1 cellular context compared by ENCODE assay signal in genomic region chr7:151028131-151028947, GRCh38.
TF ChIP-seq lines count a peak whose summit lies in the region.

Gene ABCB8, plus strand, starts transcription at chr7:151028450. Its CDS starts 66 bp downstream, at chr7:151028516.

TF ChIP-seq in K562, 482 proteins besides CTCF, POLR2A, EP300 and RAD21 (continued from another document and continues in another):
- TF ChIP-seq SRSF3 (IDR thresholded peaks at IDR 0.05; ENCODE audit: insufficient read depth, low read length) (no peak), GTF2A2 (tag; IDR thresholded peaks at IDR 0.05) (no peak), ZNF347 (CRISPR knock-in tag; IDR thresholded peaks at IDR 0.05; ENCODE audit: low read depth) (no peak), ZFP91 (CRISPR knock-in tag; IDR thresholded peaks at IDR 0.05) (peak; percentile 64; the same call in 1 of the 2 replicates), ZNF655 (CRISPR knock-in tag; IDR thresholded peaks at IDR 0.05) (no peak), TGIF2 (CRISPR knock-in tag; IDR thresholded peaks at IDR 0.05) (peak; percentile 98; the same call in 1 of the 2 replicates), CREB1 (IDR thresholded peaks at IDR 0.05) (peak; percentile 80), CREB1 (CRISPR knock-in tag; IDR thresholded peaks at IDR 0.05) (peak; percentile 88), ZEB2 (IDR thresholded peaks at IDR 0.05) (0 out of 2 replicates have a peak, but pooled peaks have one; percentile 11), SNAPC5 (CRISPR knock-in tag; IDR thresholded peaks at IDR 0.05) (no peak), U2AF2 (optimal IDR thresholded peaks at IDR 0.05; ENCODE audit: low read depth, low read length) (no peak), ZNF165 (CRISPR knock-in tag; IDR thresholded peaks at IDR 0.05; ENCODE audit: borderline replicate concordance) (no peak), ZNF311 (CRISPR knock-in tag; IDR thresholded peaks at IDR 0.05) (no peak), ZHX1 (conservative IDR thresholded peaks at IDR 0.05; ENCODE audit: low read length) (no peak; the same call in 1 of the 2 replicates), STAG1 (CRISPR knock-in tag; IDR thresholded peaks at IDR 0.05; ENCODE audit: borderline replicate concordance) (no peak), TFE3 (CRISPR knock-in tag; IDR thresholded peaks at IDR 0.05) (no peak), NFYB (IDR thresholded peaks at IDR 0.05; ENCODE audit: extremely low read depth, insufficient read length) (peak; percentile 99), ZNF57 (CRISPR knock-in tag; IDR thresholded peaks at IDR 0.05) (0 out of 2 replicates have a peak, but pooled peaks have one; percentile 16), LARP7 (IDR thresholded peaks at IDR 0.05) (no peak), CHD2 (IDR thresholded peaks at IDR 0.05; ENCODE audit: low read depth, low read length) (peak; percentile 93), ZNF609 (CRISPR knock-in tag; IDR thresholded peaks at IDR 0.05; ENCODE audit: borderline replicate concordance) (0 out of 2 replicates have a peak, but pooled peaks have one; percentile 6), ZBTB34 (CRISPR knock-in tag; IDR thresholded peaks at IDR 0.05) (no peak), ARID3B (CRISPR knock-in tag; IDR thresholded peaks at IDR 0.05; ENCODE audit: borderline replicate concordance) (0 out of 2 replicates have a peak, but pooled peaks have one; percentile 57), HLTF (IDR thresholded peaks at IDR 0.05) (no peak), ZNF146 (CRISPR knock-in tag; IDR thresholded peaks at IDR 0.05; ENCODE audit: unreplicated experiment) (no peak), HSF4 (CRISPR knock-in tag; IDR thresholded peaks at IDR 0.05; ENCODE audit: borderline replicate concordance) (no peak), NONO (IDR thresholded peaks at IDR 0.05; ENCODE audit: low read depth in 2 of 2, low read length in 1 of 2) (peak in 1 of 2 experiments; percentile 55; a peak in 2 of 4 replicates), CBX8 (IDR thresholded peaks at IDR 0.05; ENCODE audit: borderline replicate concordance, extremely low read depth, low read depth, low read length, poor library complexity, severe bottlenecking) (no peak), MAFF (IDR thresholded peaks at IDR 0.05; ENCODE audit: low read length) (no peak; the same call in 1 of the 2 replicates), ATF4 (CRISPR knock-in tag; IDR thresholded peaks at IDR 0.05) (no peak), TFAM (CRISPR knock-in tag; conservative IDR thresholded peaks at IDR 0.05) (no peak)
